14 cellular contexts compared by ENCODE assay signal in genomic region chr12:95963104-95963503, GRCh38. TPM values are rescaled to one million over a fixed set of nuclear protein-coding genes. Genes with fewer than 3 reads are reported as not detected.
DNase-seq lines count a peak whose midpoint lies in the region; ATAC-seq and TF ChIP-seq lines count a peak whose summit lies in the region.
"Had no signal": no experiment of that assay in that cellular context is flagged by ENCODE, and none has a peak within 500 bp of the region (broad histone marks: within the 10 kb centered on the region; RNA-seq: fewer than 3 reads in every experiment).

No MANE protein-coding gene starts in this region.

- peak; percentile 11 for TF ChIP-seq CTCF in RWPE2 (IDR thresholded peaks at IDR 0.05; ENCODE audit: poor library complexity, severe bottlenecking)

- H4K8ac ChIP-seq in mesenchymal stem cell (ENCODE audit: low read length), result no peak overlapping the region

- no peak overlapping the region for H2BK15ac ChIP-seq in mesenchymal stem cell (ENCODE audit: low read depth, poor library complexity, severe bottlenecking)

- no peak overlapping the region for H3K23ac ChIP-seq in mesenchymal stem cell (ENCODE audit: low read length in 2 of 2)

- H3K4ac ChIP-seq in mesenchymal stem cell (ENCODE audit: low read depth in 1 of 2, low read length in 2 of 2), result no peak overlapping the region

- DNase-seq in DMS 273 (lab: John Stamatoyannopoulos, UW; ENCODE audit: unreplicated experiment) (peak; percentile 2), DMS 273 treated with DMSO at 0.1 percent for 48 hours (lab: John Stamatoyannopoulos, UW) (no peak), RWPE2 (ENCODE audit: low spot score) (no peak), mesenchymal stem cell (peak; percentile 2), DMS153 (lab: John Stamatoyannopoulos, UW) (no peak)
- DNase-seq: 8988T; activated naive CD8-positive, alpha-beta T cell treated with anti-CD3 and anti-CD28 coated beads, Interleukin-2, amount 10 ng/mL, durations not matched to agents 7 days and 5 days; GDM1; HFFc6; NCI-H1694 treated with DMSO at 0.1 percent for 48 hours had no signal

- H2AK5ac ChIP-seq in mesenchymal stem cell (ENCODE audit: low read length, severe bottlenecking), result no peak overlapping the region

- no peak overlapping the region for H3K4me2 ChIP-seq in mesenchymal stem cell (ENCODE audit: low read length, poor library complexity, severe bottlenecking)

- H2BK120ac ChIP-seq in mesenchymal stem cell (ENCODE audit: low read depth, low read length), result no peak overlapping the region

- no peak for ATAC-seq in RWPE2 (ENCODE audit: low read depth)
- no peak for ATAC-seq in HG03175 (IDR thresholded peaks at IDR 0.05; ENCODE audit: unreplicated experiment)
- no peak for ATAC-seq in GM19351 (IDR thresholded peaks at IDR 0.05; ENCODE audit: unreplicated experiment)

- TF ChIP-seq EP300 in Ishikawa (IDR thresholded peaks at IDR 0.05; ENCODE audit: borderline replicate concordance), result no peak

- H2BK5ac ChIP-seq in mesenchymal stem cell (ENCODE audit: low read depth, low read length, poor library complexity, severe bottlenecking), result no peak overlapping the region

- H3K4me3 ChIP-seq in RWPE2 (ENCODE audit: severe bottlenecking) (no peak overlapping the region), mesenchymal stem cell (ENCODE audit: insufficient read depth in 1 of 2, low read depth in 1 of 2, low read length in 2 of 2) (no peak overlapping the region)
- H3K4me3 ChIP-seq: SK-N-MC had no signal

- H3K27me3 ChIP-seq in RWPE2 (ENCODE audit: insufficient read depth, poor library complexity, severe bottlenecking) (no peaks in the 10 kb centered on the region), mesenchymal stem cell (ENCODE audit: control insufficient read depth in 1 of 2, insufficient read depth in 1 of 2, low read length in 2 of 2) (peaks cover 0 to 3% of the 10 kb centered on the region in 2 experiments)

- WGBS in mesenchymal stem cell, result 40% methylated on average over 1 of the region's 2 CpGs

- no peak overlapping the region for H3K14ac ChIP-seq in mesenchymal stem cell (ENCODE audit: low read length in 2 of 2)

- no peak overlapping the region for H4K91ac ChIP-seq in mesenchymal stem cell (ENCODE audit: low read length)

- no peaks in the 10 kb centered on the region for H3K36me3 ChIP-seq in RWPE2 (ENCODE audit: low read depth)
- no peaks in the 10 kb centered on the region for H3K36me3 ChIP-seq in mesenchymal stem cell (ENCODE audit: control insufficient read depth in 1 of 2, insufficient read depth in 2 of 2, low read depth in 1 of 2, low read length in 2 of 2)

- no peaks in the 10 kb centered on the region for H3K9me3 ChIP-seq in RWPE2 (ENCODE audit: severe bottlenecking)
- H3K9me3 ChIP-seq in mesenchymal stem cell (ENCODE audit: control insufficient read depth, low read length), result no peaks in the 10 kb centered on the region

- peak; percentile 38; the same call in 1 of the 2 replicates for TF ChIP-seq RAD21 in Ishikawa (IDR thresholded peaks at IDR 0.05; ENCODE audit: low read depth)

- no peak overlapping the region for H2BK12ac ChIP-seq in mesenchymal stem cell (ENCODE audit: low read length in 2 of 2)

- H3K27ac ChIP-seq in RWPE2 (ENCODE audit: poor library complexity, severe bottlenecking), result no peak overlapping the region
- no peak overlapping the region for H3K27ac ChIP-seq in mesenchymal stem cell (ENCODE audit: low read length, poor library complexity, severe bottlenecking)
- H3K27ac ChIP-seq: SK-N-MC had no signal

- H3K4me1 ChIP-seq in RWPE2 (ENCODE audit: insufficient read depth, poor library complexity, severe bottlenecking), result no peaks in the 10 kb centered on the region
- H3K4me1 ChIP-seq in mesenchymal stem cell (ENCODE audit: control insufficient read depth, insufficient read depth, low read depth, low read length), result no peaks in the 10 kb centered on the region

- no peak overlapping the region for H3K18ac ChIP-seq in mesenchymal stem cell (ENCODE audit: low read depth in 1 of 2, low read length in 2 of 2)

- no peak overlapping the region for H2AFZ ChIP-seq in mesenchymal stem cell (ENCODE audit: low read depth, low read length)

- H3K79me1 ChIP-seq in mesenchymal stem cell (replicated peaks; ENCODE audit: low read length, poor library complexity, severe bottlenecking), result no peaks in the 10 kb centered on the region

- H3K9ac ChIP-seq in mesenchymal stem cell (ENCODE audit: low read length), result no peak overlapping the region

TF ChIP-seq in Ishikawa, 13 proteins besides CTCF, POLR2A, EP300 and RAD21:
- TF ChIP-seq TCF12 (IDR thresholded peaks at IDR 0.05; ENCODE audit: low read depth) (no peak), TEAD4 (IDR thresholded peaks at IDR 0.05) (no peak), EGR1 (IDR thresholded peaks at IDR 0.05) (no peak), CREB1 (IDR thresholded peaks at IDR 0.05; ENCODE audit: low read depth) (no peak), FOXM1 (IDR thresholded peaks at IDR 0.05; ENCODE audit: borderline replicate concordance, low read depth) (no peak), NFIC (IDR thresholded peaks at IDR 0.05) (no peak), ZBTB7A (IDR thresholded peaks at IDR 0.05; ENCODE audit: low read depth) (no peak), YY1 (IDR thresholded peaks at IDR 0.05; ENCODE audit: low read depth) (no peak), MAX (IDR thresholded peaks at IDR 0.05) (no peak), REST (IDR thresholded peaks at IDR 0.05; ENCODE audit: low read depth) (no peak)

RNA-seq across cellular contexts. Expression of gene AMDHD1, which starts 20.0 kb away (rescaled TPM):
- 0.03 TPM for polyA plus RNA-seq in mesenchymal stem cell (2013, experiment 1 of 2)
- polyA plus RNA-seq in mesenchymal stem cell (2013, experiment 2 of 2), result 0.05 TPM

RNA-seq across cellular contexts. Expression of gene CCDC38, which starts 20.7 kb away (rescaled TPM):
- 0.01 TPM for polyA plus RNA-seq in mesenchymal stem cell (2013, experiment 1 of 2)
- 0.01 TPM for polyA plus RNA-seq in mesenchymal stem cell (2013, experiment 2 of 2)

RNA-seq across cellular contexts. Expression of gene HAL, which starts 33.0 kb away (rescaled TPM):
- polyA plus RNA-seq in mesenchymal stem cell (2013, experiment 1 of 2), result 0.01 TPM
- 0.05 TPM for polyA plus RNA-seq in mesenchymal stem cell (2013, experiment 2 of 2)

Comparison
In these comparisons a context has a peak if more than half of its experiments do, and no peak if none do; other contexts are left out.
1. DNase-seq: peak in DMS 273 (single experiment) and mesenchymal stem cell (single experiment); none in DMS 273 treated with DMSO at 0.1 percent for 48 hours (single experiment), RWPE2 (single experiment) and DMS153 (single experiment).